In the genomic region with DNA sequence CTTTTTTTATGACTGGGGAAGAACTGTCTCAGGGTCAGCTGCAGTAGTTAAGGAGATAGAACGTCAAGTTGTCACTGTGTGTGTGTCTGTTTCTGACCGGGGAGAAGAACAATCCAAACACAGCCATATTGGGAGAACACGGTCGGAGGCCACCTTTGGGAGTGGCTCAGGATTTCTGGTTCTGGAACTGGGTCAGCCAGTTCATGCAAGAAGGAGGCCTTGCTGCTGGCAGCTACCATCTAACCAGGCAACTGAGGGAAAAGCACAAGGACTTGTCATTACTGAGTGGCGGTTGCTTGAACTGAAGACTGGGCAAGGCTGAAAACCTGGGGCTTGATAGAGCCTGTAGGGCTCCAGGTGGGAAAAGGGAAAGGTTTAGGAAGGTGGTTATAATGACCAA, we compare ENCODE assay signal across 16 cellular contexts. TPM values are rescaled to one million over a fixed set of nuclear protein-coding genes. Genes with fewer than 3 reads are reported as not detected.
A peak's percentile ranks its signal among the peaks of the same experiment; 100 is the strongest.
DNase-seq lines count a peak whose midpoint lies in the region; ATAC-seq and TF ChIP-seq lines count a peak whose summit lies in the region.
"Had no signal": no experiment of that assay in that cellular context is flagged by ENCODE, and none has a peak within 500 bp of the region (broad histone marks: within the 10 kb centered on the region; RNA-seq: fewer than 3 reads in every experiment).

No MANE protein-coding gene starts in this region.

- DNase-seq in mesenchymal stem cell = no peak
- no peak for DNase-seq in transverse colon
- DNase-seq in Karpas-422 = no peak
- DNase-seq in glutamatergic neuron = no peak
- no peak for DNase-seq in nephron progenitor cell
- DNase-seq: BE2C; CD8-positive, alpha-beta T cell; COR-L47; DMS53; GF-D8; HCEC 1CT had no signal

- H3K23ac ChIP-seq in mesenchymal stem cell (ENCODE audit: low read length in 2 of 2) = no peak overlapping the region

- H3K9me3 Mint-ChIP-seq in glutamatergic neuron (ENCODE audit: unreplicated experiment) (peaks cover 2% of the 10 kb centered on the region), nephron progenitor cell (no peaks in the 10 kb centered on the region)
- H3K9me3 Mint-ChIP-seq: CD14-positive monocyte; CD8-positive, alpha-beta T cell had no signal

- in situ Hi-C loops in transverse colon (cut with MboI; ENCODE audit: low pct_ligation_motif_present in 1 of 4, low pct_unique_long_range_greater_than_20kb in 1 of 4, low sequenced_read_pairs in 3 of 4) = no loop called here

- peak overlapping the region in 1 of 2 experiments; percentile 72 for H3K18ac ChIP-seq in mesenchymal stem cell (ENCODE audit: low read depth in 1 of 2, low read length in 2 of 2)

- H3K4me1 Mint-ChIP-seq in glutamatergic neuron (ENCODE audit: low read depth, unreplicated experiment) (no peaks in the 10 kb centered on the region), nephron progenitor cell (peaks cover 16% of the 10 kb centered on the region)

- H3K4me1 ChIP-seq in HEK293 (ENCODE audit: control insufficient read depth, insufficient read depth, low read length) (peaks cover 8% of the 10 kb centered on the region; the same call in 1 of the 2 replicates), mesenchymal stem cell (ENCODE audit: control insufficient read depth, insufficient read depth, low read depth, low read length) (peaks cover 2% of the 10 kb centered on the region), transverse colon (peaks cover 3 to 15% (median 4%) of the 10 kb centered on the region in 4 donors), Karpas-422 (ENCODE audit: low read length) (no peaks in the 10 kb centered on the region)

- H3K27me3 Mint-ChIP-seq in glutamatergic neuron (ENCODE audit: unreplicated experiment) = no peaks in the 10 kb centered on the region
- H3K27me3 Mint-ChIP-seq in nephron progenitor cell (ENCODE audit: low read depth, poor library complexity) = peaks cover 3% of the 10 kb centered on the region

- H3K4me2 ChIP-seq in mesenchymal stem cell (ENCODE audit: low read length, poor library complexity, severe bottlenecking) (no peak overlapping the region), Karpas-422 (ENCODE audit: low read depth, low read length, poor library complexity, severe bottlenecking) (no peak overlapping the region)

- no peak overlapping the region for H2BK120ac ChIP-seq in mesenchymal stem cell (ENCODE audit: low read depth, low read length)

- CTCF ChIA-PET in HEK293 (lab: Yijun Ruan, JAX) = no interaction called here

- peak overlapping the region; percentile 20 to 54 for H2BK12ac ChIP-seq in mesenchymal stem cell (ENCODE audit: low read length in 2 of 2)

- TF ChIP-seq CTCF in HEK293 (tag by site-specific recombination; IDR thresholded peaks at IDR 0.05) = no peak
- no peak for TF ChIP-seq CTCF in transverse colon (IDR thresholded peaks at IDR 0.05)
- no peak for TF ChIP-seq CTCF in glutamatergic neuron (IDR thresholded peaks at IDR 0.05; ENCODE audit: partially characterized antibody, unreplicated experiment)
- TF ChIP-seq CTCF in nephron progenitor cell (IDR thresholded peaks at IDR 0.05) = no peak

- no peak overlapping the region for H4K91ac ChIP-seq in mesenchymal stem cell (ENCODE audit: low read length)

- no peaks in the 10 kb centered on the region for H4K20me1 ChIP-seq in Karpas-422 (ENCODE audit: insufficient read depth, low read depth, low read length)

- H4K8ac ChIP-seq in mesenchymal stem cell (ENCODE audit: low read length) = no peak overlapping the region

- no peak overlapping the region for H3K27ac ChIP-seq in HEK293 (ENCODE audit: extremely low read depth, low read depth, low read length)
- H3K27ac ChIP-seq in mesenchymal stem cell (ENCODE audit: low read length, poor library complexity, severe bottlenecking) = no peak overlapping the region
- no peak overlapping the region for H3K27ac ChIP-seq in transverse colon
- no peak overlapping the region for H3K27ac ChIP-seq in Karpas-422 (ENCODE audit: low read length)

- H2BK5ac ChIP-seq in mesenchymal stem cell (ENCODE audit: low read depth, low read length, poor library complexity, severe bottlenecking) = no peak overlapping the region

- H3K27ac Mint-ChIP-seq in glutamatergic neuron (ENCODE audit: unreplicated experiment) (no peak overlapping the region), nephron progenitor cell (no peak overlapping the region)
- H3K27ac Mint-ChIP-seq: CD14-positive monocyte; CD8-positive, alpha-beta T cell had no signal

- H3K9me3 ChIP-seq in HEK293 (ENCODE audit: control insufficient read depth, insufficient read depth, low read depth, low read length) (no peaks in the 10 kb centered on the region), mesenchymal stem cell (ENCODE audit: control insufficient read depth, low read length) (no peaks in the 10 kb centered on the region), transverse colon (no peaks in the 10 kb centered on the region), Karpas-422 (ENCODE audit: low read length) (no peaks in the 10 kb centered on the region)
- H3K9me3 ChIP-seq: A549, BE2C had no signal

- no peak overlapping the region for H2BK15ac ChIP-seq in mesenchymal stem cell (ENCODE audit: low read depth, poor library complexity, severe bottlenecking)

- TF ChIP-seq POLR2A in transverse colon (IDR thresholded peaks at IDR 0.05) = no peak

- no peak for TF ChIP-seq EP300 in transverse colon (IDR thresholded peaks at IDR 0.05; ENCODE audit: low read depth)

- POLR2A ChIA-PET in HEK293 (lab: Yijun Ruan, JAX) = no interaction called here

- H3K4ac ChIP-seq in mesenchymal stem cell (ENCODE audit: low read depth in 1 of 2, low read length in 2 of 2) = no peak overlapping the region

- H3K9ac ChIP-seq in mesenchymal stem cell (ENCODE audit: low read length) (no peak overlapping the region), Karpas-422 (ENCODE audit: low read length) (no peak overlapping the region)

- H3K36me3 Mint-ChIP-seq in glutamatergic neuron (ENCODE audit: unreplicated experiment) (no peaks in the 10 kb centered on the region), nephron progenitor cell (ENCODE audit: low read depth) (no peaks in the 10 kb centered on the region)
- H3K36me3 Mint-ChIP-seq: CD14-positive monocyte; CD8-positive, alpha-beta T cell had no signal

- no peaks in the 10 kb centered on the region for H3K9me2 ChIP-seq in Karpas-422 (replicated peaks; ENCODE audit: insufficient read depth, low read length)

- intact Hi-C loops in transverse colon (cut with DNase I; ENCODE audit: low total_unique reads) = no loop called here

- H3K27me3 ChIP-seq in mesenchymal stem cell (ENCODE audit: control insufficient read depth in 1 of 2, insufficient read depth in 1 of 2, low read length in 2 of 2) = no peaks in the 10 kb centered on the region
- no peaks in the 10 kb centered on the region for H3K27me3 ChIP-seq in transverse colon
- no peaks in the 10 kb centered on the region for H3K27me3 ChIP-seq in Karpas-422 (ENCODE audit: low read length)
- H3K27me3 ChIP-seq: BE2C had no signal

- H3K79me2 ChIP-seq in Karpas-422 (ENCODE audit: low read length) = no peaks in the 10 kb centered on the region

- 85% methylated on average over 5 of the region's 5 CpGs for WGBS in mesenchymal stem cell
- 71 to 100% methylated on average over 1 to 5 of the region's 5 CpGs for WGBS in transverse colon (ENCODE audit: low coverage in 1 of 2), 2 donors

- H3K4me3 Mint-ChIP-seq in glutamatergic neuron (ENCODE audit: unreplicated experiment) = no peak overlapping the region
- no peak overlapping the region for H3K4me3 Mint-ChIP-seq in nephron progenitor cell
- H3K4me3 Mint-ChIP-seq: CD14-positive monocyte; CD8-positive, alpha-beta T cell had no signal

- no peak overlapping the region for H3K14ac ChIP-seq in mesenchymal stem cell (ENCODE audit: low read length in 2 of 2)

- H2AFZ ChIP-seq in mesenchymal stem cell (ENCODE audit: low read depth, low read length) (no peak overlapping the region), Karpas-422 (ENCODE audit: low read length) (no peak overlapping the region)

- peak; percentile 77 for ATAC-seq in esophagus mucosa
- ATAC-seq: CD8-positive, alpha-beta T cell had no signal

- no peaks in the 10 kb centered on the region for H3K79me1 ChIP-seq in mesenchymal stem cell (replicated peaks; ENCODE audit: low read length, poor library complexity, severe bottlenecking)

- H2AK5ac ChIP-seq in mesenchymal stem cell (ENCODE audit: low read length, severe bottlenecking) = no peak overlapping the region

- H3K4me3 ChIP-seq in HEK293 (ENCODE audit: low read depth, low read length) = no peak overlapping the region
- no peak overlapping the region for H3K4me3 ChIP-seq in mesenchymal stem cell (ENCODE audit: insufficient read depth in 1 of 2, low read depth in 1 of 2, low read length in 2 of 2)
- no peak overlapping the region for H3K4me3 ChIP-seq in transverse colon
- H3K4me3 ChIP-seq in Karpas-422 (ENCODE audit: low read length) = no peak overlapping the region
- H3K4me3 ChIP-seq: A549 had no signal

- H3K36me3 ChIP-seq in HEK293 (ENCODE audit: control insufficient read depth in 2 of 2, insufficient read depth in 1 of 2, low read length in 2 of 2) = no peaks in the 10 kb centered on the region
- H3K36me3 ChIP-seq in mesenchymal stem cell (ENCODE audit: control insufficient read depth in 1 of 2, insufficient read depth in 2 of 2, low read depth in 1 of 2, low read length in 2 of 2) = no peaks in the 10 kb centered on the region
- H3K36me3 ChIP-seq in transverse colon = no peaks in the 10 kb centered on the region
- no peaks in the 10 kb centered on the region for H3K36me3 ChIP-seq in Karpas-422 (ENCODE audit: insufficient read depth, low read length)
- H3K36me3 ChIP-seq: BE2C had no signal

RNA-seq across cellular contexts. Expression of gene GLDN, which starts 24.6 kb away (rescaled TPM):
- total RNA-seq in esophagus mucosa (0.56 TPM), transverse colon (1 to 10 TPM in 2 of 4 donors, under 1 TPM in 1, not detected in 1; 0.48 to 3.7 (median 2.6) TPM), glutamatergic neuron (ENCODE audit: unreplicated experiment) (0.56 TPM)
- 0.15 TPM for polyA plus RNA-seq in mesenchymal stem cell (2013, experiment 1 of 2)
- 0.27 TPM for polyA plus RNA-seq in mesenchymal stem cell (2013, experiment 2 of 2)
- total RNA-seq in Karpas-422 (2014; rRNA removed; shearing (Covaris generic); ENCODE audit: low replicate concordance) = not detected in 2 replicates
- total RNA-seq: CD8-positive, alpha-beta T cell had no signal
- polyA plus RNA-seq: CD14-positive monocyte had no signal

RNA-seq across cellular contexts. Expression of gene CYP19A1, which starts 27.7 kb away (rescaled TPM):
- not detected for total RNA-seq in esophagus mucosa
- not detected for polyA plus RNA-seq in mesenchymal stem cell (2013, experiment 1 of 2)
- 0.21 TPM for polyA plus RNA-seq in mesenchymal stem cell (2013, experiment 2 of 2)
- total RNA-seq in transverse colon = not detected
- 2.2 and 2.4 TPM in 2 replicates for total RNA-seq in Karpas-422 (2014; rRNA removed; shearing (Covaris generic); ENCODE audit: low replicate concordance)
- not detected for total RNA-seq in glutamatergic neuron (ENCODE audit: unreplicated experiment)
- total RNA-seq: CD8-positive, alpha-beta T cell had no signal
- polyA plus RNA-seq: AG04450, CD14-positive monocyte had no signal
